In genomic region chr3:64242435-64242834, GRCh38 we compare ENCODE assay signal across 1 cellular context.
TF ChIP-seq lines count a peak whose summit lies in the region.

No MANE protein-coding gene starts in this region.

TF ChIP-seq in IMR-90, 13 proteins besides CTCF, POLR2A, EP300 and RAD21:
- no peak for TF ChIP-seq CEBPB (IDR thresholded peaks at IDR 0.05; ENCODE audit: low read depth, low read length)
